1 cellular context compared by ENCODE assay signal in genomic region chr19:55516878-55517620, GRCh38.
A peak's percentile ranks its signal among the peaks of the same experiment; 100 is the strongest.
TF ChIP-seq lines count a peak whose summit lies in the region.

No MANE protein-coding gene starts in this region.

TF ChIP-seq in HCT116, 20 proteins besides CTCF, POLR2A, EP300 and RAD21 (continued from another document):
- TF ChIP-seq TCF7L2 (IDR thresholded peaks at IDR 0.05; ENCODE audit: borderline replicate concordance, extremely low read depth, insufficient read depth, insufficient read length) (no peak), SRF (IDR thresholded peaks at IDR 0.05; ENCODE audit: low read depth) (no peak), POLR2AphosphoS5 (IDR thresholded peaks at IDR 0.05; ENCODE audit: low read depth, low read length) (peak; percentile 54; the same call in 1 of the 2 replicates), SIN3A (IDR thresholded peaks at IDR 0.05; ENCODE audit: low read depth) (no peak), ATF3 (IDR thresholded peaks at IDR 0.05) (no peak), CBX3 (IDR thresholded peaks at IDR 0.05; ENCODE audit: low read depth) (no peak)
